Comparison of ENCODE assay signal across 16 cellular contexts in genomic region chr21:19781881-19782652, GRCh38.
"Had no signal": no experiment of that assay in that cellular context is flagged by ENCODE, and none has a peak within 500 bp of the region (broad histone marks: within the 10 kb centered on the region; RNA-seq: fewer than 3 reads in every experiment).

No MANE protein-coding gene starts in this region.

- H3K36me3 Mint-ChIP-seq: activated naive CD4-positive, alpha-beta T cell treated with anti-CD3 and anti-CD28 coated beads, Interleukin-2, amount 10 ng/mL, durations not matched to agents 7 days and 5 days had no signal

- H3K27me3 ChIP-seq: ascending aorta, esophagus muscularis mucosa had no signal

- H3K4me3 ChIP-seq: ascending aorta, esophagus muscularis mucosa, lung had no signal

- H3K27ac Mint-ChIP-seq: activated CD4-positive, alpha-beta T cell treated with anti-CD3 and anti-CD28 coated beads, Interleukin-2, amount 10 ng/mL, durations not matched to agents 7 days and 5 days; activated naive CD4-positive, alpha-beta T cell treated with anti-CD3 and anti-CD28 coated beads, Interleukin-2, amount 10 ng/mL, durations not matched to agents 7 days and 5 days; nephron had no signal

- H3K4me3 Mint-ChIP-seq: activated CD4-positive, alpha-beta T cell treated with anti-CD3 and anti-CD28 coated beads, Interleukin-2, amount 10 ng/mL, durations not matched to agents 7 days and 5 days; activated naive CD4-positive, alpha-beta T cell treated with anti-CD3 and anti-CD28 coated beads, Interleukin-2, amount 10 ng/mL, durations not matched to agents 7 days and 5 days; activated T-cell treated with anti-CD3 and anti-CD28 coated beads, Interleukin-2, amount 50 U/mL, for 4 hours; nephron had no signal

- H3K36me3 ChIP-seq: ascending aorta, esophagus muscularis mucosa had no signal

- H3K27ac ChIP-seq: ascending aorta, esophagus muscularis mucosa had no signal

- DNase-seq: activated CD4-positive, alpha-beta T cell treated with anti-CD3 and anti-CD28 coated beads, Interleukin-2, amount 10 ng/mL, durations not matched to agents 7 days and 5 days; activated CD8-positive, alpha-beta memory T cell treated with anti-CD3 and anti-CD28 coated beads, Interleukin-2, amount 50 U/mL, for 4 hours; activated naive CD4-positive, alpha-beta T cell treated with anti-CD3 and anti-CD28 coated beads, Interleukin-2, amount 10 ng/mL, durations not matched to agents 7 days and 5 days; activated T-cell treated with anti-CD3 and anti-CD28 coated beads, Interleukin-2, amount 50 U/mL, for 4 hours; effector CD8-positive, alpha-beta T cell; midbrain; nucleus accumbens; stimulated activated CD4-positive, alpha-beta T cell treated with anti-CD3 and anti-CD28 coated beads, Interleukin-12 subunit alpha, Interleukin-12 subunit beta, amount 100 ng/mL, for 4 hours; stimulated activated CD4-positive, alpha-beta T cell treated with anti-CD3 and anti-CD28 coated beads, Interleukin-1b, Interleukin-23, amount 100 ng/mL, for 48 hours; stimulated activated CD8-positive, alpha-beta memory T cell treated with anti-CD3 and anti-CD28 coated beads, Interleukin-4, amount 100 ng/mL, for 48 hours; stimulated activated naive CD4-positive, alpha-beta T cell; T1000 had no signal

- H3K4me1 Mint-ChIP-seq: activated CD4-positive, alpha-beta T cell treated with anti-CD3 and anti-CD28 coated beads, Interleukin-2, amount 10 ng/mL, durations not matched to agents 7 days and 5 days; activated naive CD4-positive, alpha-beta T cell treated with anti-CD3 and anti-CD28 coated beads, Interleukin-2, amount 10 ng/mL, durations not matched to agents 7 days and 5 days; nephron had no signal

- H3K4me1 ChIP-seq: ascending aorta, esophagus muscularis mucosa had no signal

- H3K27me3 Mint-ChIP-seq: activated CD4-positive, alpha-beta T cell treated with anti-CD3 and anti-CD28 coated beads, Interleukin-2, amount 10 ng/mL, durations not matched to agents 7 days and 5 days; activated naive CD4-positive, alpha-beta T cell treated with anti-CD3 and anti-CD28 coated beads, Interleukin-2, amount 10 ng/mL, durations not matched to agents 7 days and 5 days had no signal
